In the genomic region with DNA sequence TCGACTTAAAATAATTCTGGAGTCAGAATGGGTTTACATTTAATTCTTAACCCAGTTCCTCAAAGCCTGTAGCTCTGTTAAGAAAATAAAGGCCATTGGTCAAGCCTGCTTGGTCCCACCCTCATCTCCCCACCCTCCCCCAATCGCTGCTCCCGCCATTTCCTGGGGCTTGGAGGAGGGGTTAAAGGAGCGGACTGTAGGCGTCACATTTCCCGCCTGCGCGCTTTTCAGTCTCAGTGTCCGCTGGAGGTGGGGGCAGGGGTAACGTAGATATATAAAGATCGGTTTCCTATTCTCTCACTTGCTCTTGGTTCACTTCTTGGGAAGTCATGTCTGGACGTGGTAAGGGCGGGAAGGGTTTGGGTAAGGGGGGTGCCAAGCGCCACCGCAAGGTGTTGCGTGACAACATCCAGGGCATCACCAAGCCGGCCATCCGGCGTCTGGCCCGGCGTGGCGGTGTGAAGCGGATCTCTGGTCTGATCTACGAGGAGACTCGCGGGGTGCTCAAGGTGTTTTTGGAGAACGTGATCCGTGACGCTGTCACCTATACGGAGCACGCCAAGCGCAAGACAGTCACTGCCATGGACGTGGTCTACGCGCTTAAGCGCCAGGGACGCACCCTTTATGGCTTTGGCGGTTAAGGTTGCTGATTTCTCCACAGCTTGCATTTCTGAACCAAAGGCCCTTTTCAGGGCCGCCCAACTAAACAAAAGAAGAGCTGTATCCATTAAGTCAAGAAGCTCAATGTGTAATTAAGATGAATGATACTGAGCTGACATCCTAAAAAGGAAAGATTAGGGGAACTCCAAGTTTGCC, we compare ENCODE assay signal across 8 cellular contexts. TPM values are rescaled to one million over a fixed set of nuclear protein-coding genes. Genes with fewer than 3 reads are reported as not detected.
A peak's percentile ranks its signal among the peaks of the same experiment; 100 is the strongest.
DNase-seq lines count a peak whose midpoint lies in the region; ATAC-seq lines count a peak whose summit lies in the region.

No MANE protein-coding gene starts in this region.

- no peaks in the 10 kb centered on the region for H3K9me3 Mint-ChIP-seq in effector memory CD8-positive, alpha-beta T cell

- H2BK5ac ChIP-seq in mesendoderm (ENCODE audit: low read length): peak overlapping the region; percentile 94

- no peaks in the 10 kb centered on the region for H3K27me3 Mint-ChIP-seq in effector memory CD8-positive, alpha-beta T cell

- peak overlapping the region; percentile 20 for H3K23ac ChIP-seq in mesendoderm (ENCODE audit: low read length)

- H3K27ac Mint-ChIP-seq in effector memory CD8-positive, alpha-beta T cell: peak overlapping the region; percentile 98 to 99

- no peak overlapping the region for H4K5ac ChIP-seq in mesendoderm (ENCODE audit: low read length)

- H2BK120ac ChIP-seq in mesendoderm (ENCODE audit: low read depth, low read length): no peak overlapping the region

- H3K9ac ChIP-seq in mesendoderm (ENCODE audit: low read length): peak overlapping the region; percentile 99

- H2AK5ac ChIP-seq in mesendoderm (ENCODE audit: low read length): peak overlapping the region; percentile 83

- H3K4me1 Mint-ChIP-seq in effector memory CD8-positive, alpha-beta T cell (ENCODE audit: low read depth in 2 of 2): peaks cover 27 to 29% of the 10 kb centered on the region in 2 donors

- H3K4me2 ChIP-seq in mesendoderm (ENCODE audit: low read length): peak overlapping the region; percentile 94

- H3K27ac ChIP-seq in mesendoderm (ENCODE audit: low read depth, low read length): peak overlapping the region; percentile 91

- H3K4ac ChIP-seq in mesendoderm (ENCODE audit: low read depth, low read length): peak overlapping the region; percentile 63

- DNase-seq in CMK (ENCODE audit: low read depth) (peak; percentile 91), HUDEP-2 (lab: John Stamatoyannopoulos, UW; ENCODE audit: unreplicated experiment in 76 of 76) (peak in 69 of 76 experiments; percentile 64 to 99 (median 96)), NOMO-1 treated with DMSO at 0.1 percent for 48 hours (lab: John Stamatoyannopoulos, UW; ENCODE audit: unreplicated experiment) (peak; percentile 92), mesendoderm (peak; percentile 99)
- peak; percentile 69 to 77 (median 70) for DNase-seq in activated CD8-positive, alpha-beta memory T cell treated with anti-CD3 and anti-CD28 coated beads for 48 hours (ENCODE audit: low read depth in 2 of 3, low spot score in 2 of 3)
- DNase-seq in effector memory CD8-positive, alpha-beta T cell: peak; percentile 81 to 88 (median 82)
- peak; percentile 80 for DNase-seq in stimulated activated CD8-positive, alpha-beta memory T cell treated with anti-CD3 and anti-CD28 coated beads, Interleukin-15, amount 100 ng/mL, for 1 hour (ENCODE audit: low read depth)

- peak overlapping the region; percentile 98 for H3K56ac ChIP-seq in mesendoderm (ENCODE audit: low read length)

- H3K18ac ChIP-seq in mesendoderm (ENCODE audit: low read length): peak overlapping the region; percentile 96

- no peaks in the 10 kb centered on the region for H3K79me1 ChIP-seq in mesendoderm (ENCODE audit: low read length)

- no peaks in the 10 kb centered on the region for H3K79me2 ChIP-seq in mesendoderm (ENCODE audit: control insufficient read depth, insufficient read depth, low read length)

- WGBS in mesendoderm (ENCODE audit: extremely low coverage, insufficient coverage, low lambda C conversion rate): no CpG with 5 or more reads among the region's 39 CpGs

- H3K4me3 Mint-ChIP-seq in effector memory CD8-positive, alpha-beta T cell: peak overlapping the region; percentile 88 to 89

- peaks cover 48% of the 10 kb centered on the region for H3K36me3 Mint-ChIP-seq in effector memory CD8-positive, alpha-beta T cell (ENCODE audit: insufficient read depth)

- no peak overlapping the region for H2BK15ac ChIP-seq in mesendoderm (replicated peaks; ENCODE audit: low read depth)

- peaks cover 6% of the 10 kb centered on the region for H3K4me1 ChIP-seq in mesendoderm (ENCODE audit: control insufficient read depth, low read depth, low read length)

- H3K27me3 ChIP-seq in mesendoderm (ENCODE audit: insufficient read depth, low read length, poor library complexity): no peaks in the 10 kb centered on the region

- peak; percentile 54 for ATAC-seq in GM21381 (IDR thresholded peaks at IDR 0.05; ENCODE audit: unreplicated experiment)
- ATAC-seq in effector memory CD8-positive, alpha-beta T cell (replicated peaks): peak; percentile 66

- H3K36me3 ChIP-seq in mesendoderm (ENCODE audit: control insufficient read depth, insufficient read depth, low read length): no peaks in the 10 kb centered on the region

- H4K8ac ChIP-seq in mesendoderm (ENCODE audit: low read depth, low read length): peak overlapping the region; percentile 39

- peak overlapping the region; percentile 86 for H3K4me3 ChIP-seq in mesendoderm (ENCODE audit: low read length)

RNA-seq across cellular contexts. Expression of gene TRIM38, which starts 59.0 kb away (rescaled TPM):
- 0.66 TPM for polyA plus RNA-seq in mesendoderm (2013, experiment 1 of 2)
- 0.55 TPM for polyA plus RNA-seq in mesendoderm (2013, experiment 2 of 2)

Comparison
In these comparisons a context has a peak if more than half of its experiments do, and no peak if none do; other contexts are left out.
1. Peak in every context shown above with its lines: DNase-seq, ATAC-seq, H3K4me3 ChIP-seq and H3K27ac ChIP-seq.